In genomic region chr1:153774036-153774435, GRCh38 we compare ENCODE assay signal across 1 cellular context.
TF ChIP-seq lines count a peak whose summit lies in the region.

No MANE protein-coding gene starts in this region.

TF ChIP-seq in GM23338, 12 proteins besides CTCF, POLR2A, EP300 and RAD21 (continued from another document):
- TF ChIP-seq ZNF462 (CRISPR knock-in tag; IDR thresholded peaks at IDR 0.05): no peak
- no peak for TF ChIP-seq ZNF331 (CRISPR knock-in tag; IDR thresholded peaks at IDR 0.05; ENCODE audit: low read depth)
- no peak for TF ChIP-seq ETS1 (IDR thresholded peaks at IDR 0.05)
- TF ChIP-seq POLR2AphosphoS5 (IDR thresholded peaks at IDR 0.05; ENCODE audit: low read depth): no peak
- no peak for TF ChIP-seq ZNF114 (CRISPR knock-in tag; IDR thresholded peaks at IDR 0.05)
- TF ChIP-seq EZH2phosphoT487 (IDR thresholded peaks at IDR 0.05; ENCODE audit: unreplicated experiment): no peak
- TF ChIP-seq JUNB (IDR thresholded peaks at IDR 0.05; ENCODE audit: unreplicated experiment): no peak
- TF ChIP-seq CREB1 (CRISPR knock-in tag; IDR thresholded peaks at IDR 0.05; ENCODE audit: low read depth): no peak
